15 cellular contexts compared by ENCODE assay signal in genomic region chr6:15419493-15419892, GRCh38.
DNase-seq lines count a peak whose midpoint lies in the region; ATAC-seq and TF ChIP-seq lines count a peak whose summit lies in the region.
"Had no signal": no experiment of that assay in that cellular context is flagged by ENCODE, and none has a peak within 500 bp of the region (broad histone marks: within the 10 kb centered on the region; RNA-seq: fewer than 3 reads in every experiment).

No MANE protein-coding gene starts in this region.

- H3K36me3 Mint-ChIP-seq in activated naive CD8-positive, alpha-beta T cell treated with anti-CD3 and anti-CD28 coated beads, Interleukin-2, amount 10 ng/mL, durations not matched to agents 7 days and 5 days, result peaks cover 51% of the 10 kb centered on the region
- peaks cover 59% of the 10 kb centered on the region for H3K36me3 Mint-ChIP-seq in activated naive CD8-positive, alpha-beta T cell treated with anti-CD3 and anti-CD28 coated beads, Interleukin-2, amount 50 U/mL, for 24 hours (ENCODE audit: low read depth)
- peaks cover 62% of the 10 kb centered on the region for H3K36me3 Mint-ChIP-seq in GM23338 (ENCODE audit: low read depth)
- H3K36me3 Mint-ChIP-seq in activated T-helper 2 cell treated with anti-CD3 and anti-CD28 coated beads, Interferon-gamma antibody, Interleukin-2, Interleukin-4, amounts not matched to agents 10 μg/mL and 5 μg/mL and 100 μg/mL, durations not matched to agents 14 hours and 24 hours and 36 hours (ENCODE audit: low read depth), result peaks cover 82% of the 10 kb centered on the region

- peak overlapping the region; percentile 30; the same call in 1 of the 2 replicates for H3K4me2 ChIP-seq in GM23338

- peaks cover 77% of the 10 kb centered on the region for H4K20me1 ChIP-seq in GM23338 (replicated peaks; ENCODE audit: insufficient read depth)

- no peak for TF ChIP-seq POLR2A in GM18505 (IDR thresholded peaks at IDR 0.05; ENCODE audit: borderline replicate concordance, extremely low read depth, insufficient read depth, insufficient read length)

- H3F3A ChIP-seq in GM23338 (replicated peaks; ENCODE audit: low read depth), result peaks cover 5% of the 10 kb centered on the region; the same call in 1 of the 2 replicates

- H3K36me3 ChIP-seq in GM23338 (ENCODE audit: insufficient read depth), result peaks cover 3% of the 10 kb centered on the region; the same call in 1 of the 2 replicates
- H3K36me3 ChIP-seq: BE2C had no signal

- no peak for ATAC-seq in activated naive CD8-positive, alpha-beta T cell treated with anti-CD3 and anti-CD28 coated beads, Interleukin-2, amount 10 ng/mL, durations not matched to agents 7 days and 5 days (ENCODE audit: low read depth)
- no peak for ATAC-seq in activated naive CD8-positive, alpha-beta T cell treated with anti-CD3 and anti-CD28 coated beads, Interleukin-2, amount 50 U/mL, for 24 hours
- ATAC-seq in GM23338 (no peak), GM21526 (IDR thresholded peaks at IDR 0.05; ENCODE audit: low FRiP score, unreplicated experiment) (no peak), GM18505 (IDR thresholded peaks at IDR 0.05; ENCODE audit: unreplicated experiment) (no peak)

- H2AFZ ChIP-seq in GM23338, result no peak overlapping the region

- POLR2A ChIA-PET in activated naive CD8-positive, alpha-beta T cell treated with anti-CD3 and anti-CD28 coated beads, Interleukin-2, amount 10 ng/mL, durations not matched to agents 7 days and 5 days (lab: Charles Lee), result interaction anchor here (1.2 kb wide), 1 partner anchor 14 kb away, joined by 4 read pairs; no protein-coding TSS in a partner anchor

- no peaks in the 10 kb centered on the region for H3K27me3 Mint-ChIP-seq in activated naive CD8-positive, alpha-beta T cell treated with anti-CD3 and anti-CD28 coated beads, Interleukin-2, amount 10 ng/mL, durations not matched to agents 7 days and 5 days
- H3K27me3 Mint-ChIP-seq in activated naive CD8-positive, alpha-beta T cell treated with anti-CD3 and anti-CD28 coated beads, Interleukin-2, amount 50 U/mL, for 24 hours, result no peaks in the 10 kb centered on the region
- peaks cover 52% of the 10 kb centered on the region for H3K27me3 Mint-ChIP-seq in GM23338 (ENCODE audit: insufficient read depth, low read depth, poor library complexity)
- H3K27me3 Mint-ChIP-seq in activated T-helper 2 cell treated with anti-CD3 and anti-CD28 coated beads, Interferon-gamma antibody, Interleukin-2, Interleukin-4, amounts not matched to agents 10 μg/mL and 5 μg/mL and 100 μg/mL, durations not matched to agents 14 hours and 24 hours and 36 hours (ENCODE audit: low read depth), result no peaks in the 10 kb centered on the region
- H3K27me3 Mint-ChIP-seq: CD4-positive, CD25-positive, alpha-beta regulatory T cell had no signal

- H3K9me3 Mint-ChIP-seq in activated naive CD8-positive, alpha-beta T cell treated with anti-CD3 and anti-CD28 coated beads, Interleukin-2, amount 10 ng/mL, durations not matched to agents 7 days and 5 days, result peaks cover 10% of the 10 kb centered on the region
- peaks cover 16% of the 10 kb centered on the region for H3K9me3 Mint-ChIP-seq in activated naive CD8-positive, alpha-beta T cell treated with anti-CD3 and anti-CD28 coated beads, Interleukin-2, amount 50 U/mL, for 24 hours
- H3K9me3 Mint-ChIP-seq in GM23338, result peaks cover 19% of the 10 kb centered on the region
- H3K9me3 Mint-ChIP-seq in activated T-helper 2 cell treated with anti-CD3 and anti-CD28 coated beads, Interferon-gamma antibody, Interleukin-2, Interleukin-4, amounts not matched to agents 10 μg/mL and 5 μg/mL and 100 μg/mL, durations not matched to agents 14 hours and 24 hours and 36 hours, result peaks cover 30% of the 10 kb centered on the region

- peaks cover 66% of the 10 kb centered on the region for H3K4me1 ChIP-seq in GM23338 (ENCODE audit: insufficient read depth)
- H3K4me1 ChIP-seq: BE2C, Caco-2 had no signal

- H3K4me1 Mint-ChIP-seq in activated naive CD8-positive, alpha-beta T cell treated with anti-CD3 and anti-CD28 coated beads, Interleukin-2, amount 10 ng/mL, durations not matched to agents 7 days and 5 days, result peaks cover 45% of the 10 kb centered on the region
- H3K4me1 Mint-ChIP-seq in activated naive CD8-positive, alpha-beta T cell treated with anti-CD3 and anti-CD28 coated beads, Interleukin-2, amount 50 U/mL, for 24 hours, result peaks cover 67% of the 10 kb centered on the region
- peaks cover 65% of the 10 kb centered on the region for H3K4me1 Mint-ChIP-seq in GM23338
- peaks cover 60% of the 10 kb centered on the region for H3K4me1 Mint-ChIP-seq in activated T-helper 2 cell treated with anti-CD3 and anti-CD28 coated beads, Interferon-gamma antibody, Interleukin-2, Interleukin-4, amounts not matched to agents 10 μg/mL and 5 μg/mL and 100 μg/mL, durations not matched to agents 14 hours and 24 hours and 36 hours (ENCODE audit: low read depth)

- H3K4me3 ChIP-seq in GM23338, result no peak overlapping the region

- intact Hi-C loops in activated T-helper 2 cell treated with anti-CD3 and anti-CD28 coated beads, Interferon-gamma antibody, Interleukin-2, Interleukin-4, amounts not matched to agents 10 μg/mL and 5 μg/mL and 100 μg/mL, durations not matched to agents 14 hours and 24 hours and 36 hours (cut with micrococcal nuclease), result loop anchor here (5.0 to 10.0 kb wide), 4 partner anchors 117 to 685 kb away; no protein-coding TSS in a partner anchor

- H3K79me2 ChIP-seq in GM23338 (replicated peaks; ENCODE audit: insufficient read depth), result peaks cover 90% of the 10 kb centered on the region

- no peak for DNase-seq in activated naive CD8-positive, alpha-beta T cell treated with anti-CD3 and anti-CD28 coated beads, Interleukin-2, amount 10 ng/mL, durations not matched to agents 7 days and 5 days
- no peak for DNase-seq in activated naive CD8-positive, alpha-beta T cell treated with anti-CD3 and anti-CD28 coated beads, Interleukin-2, amount 50 U/mL, for 24 hours
- DNase-seq in GM23338 (ENCODE audit: low spot score), result no peak
- no peak for DNase-seq in activated T-helper 2 cell treated with anti-CD3 and anti-CD28 coated beads, Interferon-gamma antibody, Interleukin-2, Interleukin-4, amounts not matched to agents 10 μg/mL and 5 μg/mL and 100 μg/mL, durations not matched to agents 14 hours and 24 hours and 36 hours (ENCODE audit: low spot score)
- no peak for DNase-seq in NCI-H226
- DNase-seq: BE2C; C1 segment of cervical spinal cord; Caco-2; CD4-positive, CD25-positive, alpha-beta regulatory T cell; DMS153; DMS79; GDM1; H9 had no signal

- H3K27ac ChIP-seq in GM23338 (ENCODE audit: low read depth), result peak overlapping the region; percentile 29; the same call in 1 of the 2 replicates

- no peak overlapping the region for H3K4me3 Mint-ChIP-seq in activated naive CD8-positive, alpha-beta T cell treated with anti-CD3 and anti-CD28 coated beads, Interleukin-2, amount 10 ng/mL, durations not matched to agents 7 days and 5 days
- no peak overlapping the region for H3K4me3 Mint-ChIP-seq in activated naive CD8-positive, alpha-beta T cell treated with anti-CD3 and anti-CD28 coated beads, Interleukin-2, amount 50 U/mL, for 24 hours
- H3K4me3 Mint-ChIP-seq in GM23338, result no peak overlapping the region
- H3K4me3 Mint-ChIP-seq in activated T-helper 2 cell treated with anti-CD3 and anti-CD28 coated beads, Interferon-gamma antibody, Interleukin-2, Interleukin-4, amounts not matched to agents 10 μg/mL and 5 μg/mL and 100 μg/mL, durations not matched to agents 14 hours and 24 hours and 36 hours (ENCODE audit: low read depth), result no peak overlapping the region
- H3K4me3 Mint-ChIP-seq: CD4-positive, CD25-positive, alpha-beta regulatory T cell; H9 had no signal

- H3K27me3 ChIP-seq in GM23338 (ENCODE audit: insufficient read depth), result no peaks in the 10 kb centered on the region
- H3K27me3 ChIP-seq: BE2C had no signal

- no peak for TF ChIP-seq CTCF in GM23338 (conservative IDR thresholded peaks at IDR 0.05; ENCODE audit: low read depth in 2 of 2)

- peak overlapping the region; percentile 40 for H3K27ac Mint-ChIP-seq in activated naive CD8-positive, alpha-beta T cell treated with anti-CD3 and anti-CD28 coated beads, Interleukin-2, amount 10 ng/mL, durations not matched to agents 7 days and 5 days
- H3K27ac Mint-ChIP-seq in activated naive CD8-positive, alpha-beta T cell treated with anti-CD3 and anti-CD28 coated beads, Interleukin-2, amount 50 U/mL, for 24 hours, result no peak overlapping the region
- no peak overlapping the region for H3K27ac Mint-ChIP-seq in GM23338
- peak overlapping the region; percentile 67 for H3K27ac Mint-ChIP-seq in activated T-helper 2 cell treated with anti-CD3 and anti-CD28 coated beads, Interferon-gamma antibody, Interleukin-2, Interleukin-4, amounts not matched to agents 10 μg/mL and 5 μg/mL and 100 μg/mL, durations not matched to agents 14 hours and 24 hours and 36 hours
- H3K27ac Mint-ChIP-seq: CD4-positive, CD25-positive, alpha-beta regulatory T cell; H9 had no signal

- H3K9me2 ChIP-seq in GM23338 (ENCODE audit: insufficient read depth), result no peaks in the 10 kb centered on the region

TF ChIP-seq in GM23338, 12 proteins besides CTCF, POLR2A, EP300 and RAD21:
- no peak for TF ChIP-seq ZNF331 (CRISPR knock-in tag; IDR thresholded peaks at IDR 0.05; ENCODE audit: low read depth)

Comparison
In these comparisons a context has a peak if more than half of its experiments do, and no peak if none do; other contexts are left out.
1. H3K27ac Mint-ChIP-seq: peak in activated naive CD8-positive, alpha-beta T cell treated with anti-CD3 and anti-CD28 coated beads, Interleukin-2, amount 10 ng/mL, durations not matched to agents 7 days and 5 days (single experiment) and activated T-helper 2 cell treated with anti-CD3 and anti-CD28 coated beads, Interferon-gamma antibody, Interleukin-2, Interleukin-4, amounts not matched to agents 10 μg/mL and 5 μg/mL and 100 μg/mL, durations not matched to agents 14 hours and 24 hours and 36 hours (single experiment); none in activated naive CD8-positive, alpha-beta T cell treated with anti-CD3 and anti-CD28 coated beads, Interleukin-2, amount 50 U/mL, for 24 hours (single experiment) and GM23338 (single experiment).